In genomic region chr10:73495884-73496674, GRCh38 we compare ENCODE assay signal across 1 cellular context.
TF ChIP-seq lines count a peak whose summit lies in the region.

TSS of gene PPP3CB (minus strand) at chr10:73496024. CDS start at chr10:73495889, 135 bp downstream.

TF ChIP-seq in HepG2, 621 proteins besides CTCF, POLR2A, EP300 and RAD21 (continued from another document and continues in another):
- no peak for TF ChIP-seq ATF6 (CRISPR knock-in tag; conservative IDR thresholded peaks at IDR 0.05)
- TF ChIP-seq HNRNPUL1 (IDR thresholded peaks at IDR 0.05; ENCODE audit: low read depth, low read length), result no peak
- TF ChIP-seq KLF11 (CRISPR knock-in tag; IDR thresholded peaks at IDR 0.05), result no peak
- TF ChIP-seq FOXJ3 (CRISPR knock-in tag; IDR thresholded peaks at IDR 0.05; ENCODE audit: borderline replicate concordance), result no peak
- no peak for TF ChIP-seq HNRNPH1 (optimal IDR thresholded peaks at IDR 0.05; ENCODE audit: low read depth, low read length)
- TF ChIP-seq, protein P1, sequence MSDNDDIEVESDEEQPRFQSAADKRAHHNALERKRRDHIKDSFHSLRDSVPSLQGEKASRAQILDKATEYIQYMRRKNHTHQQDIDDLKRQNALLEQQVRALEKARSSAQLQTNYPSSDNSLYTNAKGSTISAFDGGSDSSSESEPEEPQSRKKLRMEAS (IDR thresholded peaks at IDR 0.05), result no peak; the same call in 1 of the 2 replicates
- TF ChIP-seq ZBTB21 (CRISPR knock-in tag; IDR thresholded peaks at IDR 0.05), result no peak
- no peak for TF ChIP-seq RBFOX2 (IDR thresholded peaks at IDR 0.05; ENCODE audit: low read depth, low read length)
- peak; percentile 34; the same call in 1 of the 2 replicates for TF ChIP-seq SOX5 (CRISPR knock-in tag; IDR thresholded peaks at IDR 0.05; ENCODE audit: borderline replicate concordance)
- TF ChIP-seq ZKSCAN5 (CRISPR knock-in tag; IDR thresholded peaks at IDR 0.05), result no peak
- TF ChIP-seq, protein P2, sequence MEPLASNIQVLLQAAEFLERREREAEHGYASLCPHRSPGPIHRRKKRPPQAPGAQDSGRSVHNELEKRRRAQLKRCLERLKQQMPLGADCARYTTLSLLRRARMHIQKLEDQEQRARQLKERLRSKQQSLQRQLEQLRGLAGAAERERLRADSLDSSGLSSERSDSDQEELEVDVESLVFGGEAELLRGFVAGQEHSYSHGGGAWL (CRISPR knock-in tag; IDR thresholded peaks at IDR 0.05), result no peak
- TF ChIP-seq RBAK (CRISPR knock-in tag; IDR thresholded peaks at IDR 0.05), result no peak
- TF ChIP-seq ZZZ3 (CRISPR knock-in tag; IDR thresholded peaks at IDR 0.05; ENCODE audit: borderline replicate concordance), result no peak
- no peak for TF ChIP-seq PRDM15 (CRISPR knock-in tag; IDR thresholded peaks at IDR 0.05)
- no peak for TF ChIP-seq ZNF607 (CRISPR knock-in tag; IDR thresholded peaks at IDR 0.05; ENCODE audit: borderline replicate concordance)
- TF ChIP-seq, protein P3, sequence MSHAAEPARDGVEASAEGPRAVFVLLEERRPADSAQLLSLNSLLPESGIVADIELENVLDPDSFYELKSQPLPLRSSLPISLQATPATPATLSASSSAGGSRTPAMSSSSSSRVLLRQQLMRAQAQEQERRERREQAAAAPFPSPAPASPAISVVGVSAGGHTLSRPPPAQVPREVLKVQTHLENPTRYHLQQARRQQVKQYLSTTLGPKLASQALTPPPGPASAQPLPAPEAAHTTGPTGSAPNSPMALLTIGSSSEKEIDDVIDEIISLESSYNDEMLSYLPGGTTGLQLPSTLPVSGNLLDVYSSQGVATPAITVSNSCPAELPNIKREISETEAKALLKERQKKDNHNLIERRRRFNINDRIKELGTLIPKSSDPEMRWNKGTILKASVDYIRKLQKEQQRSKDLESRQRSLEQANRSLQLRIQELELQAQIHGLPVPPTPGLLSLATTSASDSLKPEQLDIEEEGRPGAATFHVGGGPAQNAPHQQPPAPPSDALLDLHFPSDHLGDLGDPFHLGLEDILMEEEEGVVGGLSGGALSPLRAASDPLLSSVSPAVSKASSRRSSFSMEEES (CRISPR knock-in tag; IDR thresholded peaks at IDR 0.05), result no peak
- TF ChIP-seq KMT2A (CRISPR knock-in tag; IDR thresholded peaks at IDR 0.05), result no peak
- TF ChIP-seq DPF2 (CRISPR knock-in tag; IDR thresholded peaks at IDR 0.05; ENCODE audit: borderline replicate concordance, low read depth), result no peak
- TF ChIP-seq ZNF253 (CRISPR knock-in tag; IDR thresholded peaks at IDR 0.05; ENCODE audit: borderline replicate concordance), result no peak
- TF ChIP-seq, protein P4, sequence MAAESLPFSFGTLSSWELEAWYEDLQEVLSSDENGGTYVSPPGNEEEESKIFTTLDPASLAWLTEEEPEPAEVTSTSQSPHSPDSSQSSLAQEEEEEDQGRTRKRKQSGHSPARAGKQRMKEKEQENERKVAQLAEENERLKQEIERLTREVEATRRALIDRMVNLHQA (CRISPR knock-in tag; IDR thresholded peaks at IDR 0.05), result no peak
- TF ChIP-seq, protein P5, sequence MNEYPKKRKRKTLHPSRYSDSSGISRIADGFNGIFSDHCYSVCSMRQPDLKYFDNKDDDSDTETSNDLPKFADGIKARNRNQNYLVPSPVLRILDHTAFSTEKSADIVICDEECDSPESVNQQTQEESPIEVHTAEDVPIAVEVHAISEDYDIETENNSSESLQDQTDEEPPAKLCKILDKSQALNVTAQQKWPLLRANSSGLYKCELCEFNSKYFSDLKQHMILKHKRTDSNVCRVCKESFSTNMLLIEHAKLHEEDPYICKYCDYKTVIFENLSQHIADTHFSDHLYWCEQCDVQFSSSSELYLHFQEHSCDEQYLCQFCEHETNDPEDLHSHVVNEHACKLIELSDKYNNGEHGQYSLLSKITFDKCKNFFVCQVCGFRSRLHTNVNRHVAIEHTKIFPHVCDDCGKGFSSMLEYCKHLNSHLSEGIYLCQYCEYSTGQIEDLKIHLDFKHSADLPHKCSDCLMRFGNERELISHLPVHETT (CRISPR knock-in tag; conservative IDR thresholded peaks at IDR 0.05), result 0 out of 2 replicates have a peak, but pooled peaks have one; percentile 66
- TF ChIP-seq ZNF441 (CRISPR knock-in tag; IDR thresholded peaks at IDR 0.05; ENCODE audit: borderline replicate concordance), result no peak
- TF ChIP-seq ZNF567 (CRISPR knock-in tag; IDR thresholded peaks at IDR 0.05; ENCODE audit: borderline replicate concordance), result no peak
- TF ChIP-seq, protein P6, sequence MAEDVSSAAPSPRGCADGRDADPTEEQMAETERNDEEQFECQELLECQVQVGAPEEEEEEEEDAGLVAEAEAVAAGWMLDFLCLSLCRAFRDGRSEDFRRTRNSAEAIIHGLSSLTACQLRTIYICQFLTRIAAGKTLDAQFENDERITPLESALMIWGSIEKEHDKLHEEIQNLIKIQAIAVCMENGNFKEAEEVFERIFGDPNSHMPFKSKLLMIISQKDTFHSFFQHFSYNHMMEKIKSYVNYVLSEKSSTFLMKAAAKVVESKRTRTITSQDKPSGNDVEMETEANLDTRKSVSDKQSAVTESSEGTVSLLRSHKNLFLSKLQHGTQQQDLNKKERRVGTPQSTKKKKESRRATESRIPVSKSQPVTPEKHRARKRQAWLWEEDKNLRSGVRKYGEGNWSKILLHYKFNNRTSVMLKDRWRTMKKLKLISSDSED (CRISPR knock-in tag; IDR thresholded peaks at IDR 0.05), result no peak
- no peak for TF ChIP-seq KDM2A (CRISPR knock-in tag; IDR thresholded peaks at IDR 0.05; ENCODE audit: borderline replicate concordance, low read depth)
- no peak for TF ChIP-seq BRD4 (CRISPR knock-in tag; IDR thresholded peaks at IDR 0.05)
- no peak for TF ChIP-seq ZC3H4 (CRISPR knock-in tag; IDR thresholded peaks at IDR 0.05; ENCODE audit: borderline replicate concordance)
- TF ChIP-seq ZNF644 (CRISPR knock-in tag; IDR thresholded peaks at IDR 0.05; ENCODE audit: low read depth), result no peak
- 0 out of 2 replicates have a peak, but pooled peaks have one; percentile 20 for TF ChIP-seq ZNF614 (CRISPR knock-in tag; IDR thresholded peaks at IDR 0.05; ENCODE audit: borderline replicate concordance)
- TF ChIP-seq BHLHE40 (IDR thresholded peaks at IDR 0.05; ENCODE audit: low read length), result no peak
- no peak for TF ChIP-seq ZNF367 (CRISPR knock-in tag; IDR thresholded peaks at IDR 0.05; ENCODE audit: borderline replicate concordance)
- no peak for TF ChIP-seq SKI (IDR thresholded peaks at IDR 0.05; ENCODE audit: partially characterized antibody)
- TF ChIP-seq TOE1 (CRISPR knock-in tag; IDR thresholded peaks at IDR 0.05), result no peak
- no peak for TF ChIP-seq ZNF530 (CRISPR knock-in tag; IDR thresholded peaks at IDR 0.05; ENCODE audit: low read depth)
- TF ChIP-seq TMF1 (CRISPR knock-in tag; IDR thresholded peaks at IDR 0.05; ENCODE audit: low read depth), result no peak
- TF ChIP-seq ZNF230 (CRISPR knock-in tag; IDR thresholded peaks at IDR 0.05), result no peak
- TF ChIP-seq, protein P7, sequence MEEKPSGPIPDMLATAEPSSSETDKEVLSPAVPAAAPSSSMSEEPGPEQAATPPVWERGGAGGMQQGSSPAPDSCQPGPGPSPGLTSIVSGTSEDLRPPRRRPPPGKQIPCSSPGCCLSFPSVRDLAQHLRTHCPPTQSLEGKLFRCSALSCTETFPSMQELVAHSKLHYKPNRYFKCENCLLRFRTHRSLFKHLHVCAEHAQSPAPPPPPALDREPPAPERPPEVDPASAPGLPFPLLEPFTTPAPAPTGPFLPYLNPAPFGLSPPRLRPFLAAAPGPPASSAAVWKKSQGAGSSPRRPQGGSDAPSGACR (CRISPR knock-in tag; IDR thresholded peaks at IDR 0.05), result no peak
- TF ChIP-seq ZBTB44 (CRISPR knock-in tag; IDR thresholded peaks at IDR 0.05), result no peak
- TF ChIP-seq, protein P8, sequence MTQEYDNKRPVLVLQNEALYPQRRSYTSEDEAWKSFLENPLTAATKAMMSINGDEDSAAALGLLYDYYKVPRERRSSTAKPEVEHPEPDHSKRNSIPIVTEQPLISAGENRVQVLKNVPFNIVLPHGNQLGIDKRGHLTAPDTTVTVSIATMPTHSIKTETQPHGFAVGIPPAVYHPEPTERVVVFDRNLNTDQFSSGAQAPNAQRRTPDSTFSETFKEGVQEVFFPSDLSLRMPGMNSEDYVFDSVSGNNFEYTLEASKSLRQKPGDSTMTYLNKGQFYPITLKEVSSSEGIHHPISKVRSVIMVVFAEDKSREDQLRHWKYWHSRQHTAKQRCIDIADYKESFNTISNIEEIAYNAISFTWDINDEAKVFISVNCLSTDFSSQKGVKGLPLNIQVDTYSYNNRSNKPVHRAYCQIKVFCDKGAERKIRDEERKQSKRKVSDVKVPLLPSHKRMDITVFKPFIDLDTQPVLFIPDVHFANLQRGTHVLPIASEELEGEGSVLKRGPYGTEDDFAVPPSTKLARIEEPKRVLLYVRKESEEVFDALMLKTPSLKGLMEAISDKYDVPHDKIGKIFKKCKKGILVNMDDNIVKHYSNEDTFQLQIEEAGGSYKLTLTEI (CRISPR knock-in tag; conservative IDR thresholded peaks at IDR 0.05), result no peak
- TF ChIP-seq ZNF792 (CRISPR knock-in tag; IDR thresholded peaks at IDR 0.05), result no peak
- TF ChIP-seq, protein P9, sequence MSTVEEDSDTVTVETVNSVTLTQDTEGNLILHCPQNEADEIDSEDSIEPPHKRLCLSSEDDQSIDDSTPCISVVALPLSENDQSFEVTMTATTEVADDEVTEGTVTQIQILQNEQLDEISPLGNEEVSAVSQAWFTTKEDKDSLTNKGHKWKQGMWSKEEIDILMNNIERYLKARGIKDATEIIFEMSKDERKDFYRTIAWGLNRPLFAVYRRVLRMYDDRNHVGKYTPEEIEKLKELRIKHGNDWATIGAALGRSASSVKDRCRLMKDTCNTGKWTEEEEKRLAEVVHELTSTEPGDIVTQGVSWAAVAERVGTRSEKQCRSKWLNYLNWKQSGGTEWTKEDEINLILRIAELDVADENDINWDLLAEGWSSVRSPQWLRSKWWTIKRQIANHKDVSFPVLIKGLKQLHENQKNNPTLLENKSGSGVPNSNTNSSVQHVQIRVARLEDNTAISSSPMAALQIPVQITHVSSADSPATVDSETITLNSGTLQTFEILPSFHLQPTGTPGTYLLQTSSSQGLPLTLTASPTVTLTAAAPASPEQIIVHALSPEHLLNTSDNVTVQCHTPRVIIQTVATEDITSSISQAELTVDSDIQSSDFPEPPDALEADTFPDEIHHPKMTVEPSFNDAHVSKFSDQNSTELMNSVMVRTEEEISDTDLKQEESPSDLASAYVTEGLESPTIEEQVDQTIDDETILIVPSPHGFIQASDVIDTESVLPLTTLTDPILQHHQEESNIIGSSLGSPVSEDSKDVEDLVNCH (CRISPR knock-in tag; IDR thresholded peaks at IDR 0.05), result no peak
- no peak for TF ChIP-seq ZNF224 (CRISPR knock-in tag; IDR thresholded peaks at IDR 0.05)
- peak; percentile 79 for TF ChIP-seq TEAD3 (CRISPR knock-in tag; optimal IDR thresholded peaks at IDR 0.05; ENCODE audit: borderline replicate concordance)
- TF ChIP-seq GATAD1 (CRISPR knock-in tag; IDR thresholded peaks at IDR 0.05), result 0 out of 2 replicates have a peak, but pooled peaks have one; percentile 10
- no peak for TF ChIP-seq SP140L (CRISPR knock-in tag; IDR thresholded peaks at IDR 0.05; ENCODE audit: borderline replicate concordance)
- TF ChIP-seq POLR2G (IDR thresholded peaks at IDR 0.05; ENCODE audit: low read depth, low read length), result no peak
- peak; percentile 36; the same call in 1 of the 2 replicates for TF ChIP-seq RCOR2 (CRISPR knock-in tag; IDR thresholded peaks at IDR 0.05)
- no peak for TF ChIP-seq ZBTB8A (CRISPR knock-in tag; IDR thresholded peaks at IDR 0.05; ENCODE audit: borderline replicate concordance, low read depth)
